In genomic region chr12:43436597-43436996, GRCh38 we compare ENCODE assay signal across 31 cellular contexts.
"Had no signal": no experiment of that assay in that cellular context is flagged by ENCODE, and none has a peak within 500 bp of the region (broad histone marks: within the 10 kb centered on the region; RNA-seq: fewer than 3 reads in every experiment).

No MANE protein-coding gene starts in this region.

- H3K36me3 ChIP-seq: ascending aorta had no signal

- H3K4me3 Mint-ChIP-seq: activated B cell treated with CpG ODN at 0.5 μM for 24 hours; activated CD4-positive, alpha-beta T cell treated with anti-CD3 and anti-CD28 coated beads, Interleukin-2, amount 10 ng/mL, durations not matched to agents 24 days and 14 days; activated naive CD8-positive, alpha-beta T cell treated with anti-CD3 and anti-CD28 coated beads, Interleukin-2, amount 50 U/mL, for 24 hours; activated T-cell treated with anti-CD3 and anti-CD28 coated beads, Interleukin-2, amount 50 U/mL, for 4 hours; T-cell had no signal

- H3K27me3 Mint-ChIP-seq: activated B cell treated with CpG ODN at 0.5 μM for 24 hours; activated CD4-positive, alpha-beta T cell treated with anti-CD3 and anti-CD28 coated beads, Interleukin-2, amount 10 ng/mL, durations not matched to agents 24 days and 14 days; activated naive CD8-positive, alpha-beta T cell treated with anti-CD3 and anti-CD28 coated beads, Interleukin-2, amount 50 U/mL, for 24 hours had no signal

- FAIRE-seq: bronchial epithelial cell, RCC 7860, TTC549 had no signal

- H3K27ac Mint-ChIP-seq: activated B cell treated with CpG ODN at 0.5 μM for 24 hours; activated CD4-positive, alpha-beta T cell treated with anti-CD3 and anti-CD28 coated beads, Interleukin-2, amount 10 ng/mL, durations not matched to agents 24 days and 14 days; activated naive CD4-positive, alpha-beta T cell treated with anti-CD3 and anti-CD28 coated beads, Interleukin-2, amount 50 U/mL, for 72 hours; activated naive CD8-positive, alpha-beta T cell treated with anti-CD3 and anti-CD28 coated beads, Interleukin-2, amount 50 U/mL, for 24 hours; T-cell had no signal

- H3K4me3 ChIP-seq: ascending aorta, body of pancreas, coronary artery had no signal

- H3K9me3 ChIP-seq: ascending aorta, body of pancreas had no signal

- H3K4me1 Mint-ChIP-seq: activated B cell treated with CpG ODN at 0.5 μM for 24 hours; activated CD4-positive, alpha-beta T cell treated with anti-CD3 and anti-CD28 coated beads, Interleukin-2, amount 10 ng/mL, durations not matched to agents 24 days and 14 days; activated naive CD8-positive, alpha-beta T cell treated with anti-CD3 and anti-CD28 coated beads, Interleukin-2, amount 50 U/mL, for 24 hours; T-cell had no signal

- H3K36me3 Mint-ChIP-seq: activated naive CD4-positive, alpha-beta T cell treated with anti-CD3 and anti-CD28 coated beads, Interleukin-2, amount 50 U/mL, for 72 hours; T-cell had no signal

- ATAC-seq: activated naive CD4-positive, alpha-beta T cell treated with anti-CD3 and anti-CD28 coated beads, Interleukin-2, amount 50 U/mL, for 72 hours; activated naive CD8-positive, alpha-beta T cell treated with anti-CD3 and anti-CD28 coated beads, Interleukin-2, amount 50 U/mL, for 24 hours; activated T-cell treated with anti-CD3 and anti-CD28 coated beads, Interleukin-2, amount 50 U/mL, for 4 hours; body of pancreas; PC-3; T-cell had no signal

- H3K27me3 ChIP-seq: ascending aorta, body of pancreas had no signal

- H3K4me1 ChIP-seq: ascending aorta, body of pancreas had no signal

- H3K27ac ChIP-seq: ascending aorta, body of pancreas, coronary artery had no signal

- DNase-seq: activated B cell treated with CpG ODN at 0.5 μM for 24 hours; activated CD4-positive, alpha-beta T cell treated with anti-CD3 and anti-CD28 coated beads for 1 hour; activated CD4-positive, alpha-beta T cell treated with anti-CD3 and anti-CD28 coated beads, Interleukin-2, amount 10 ng/mL, durations not matched to agents 24 days and 14 days; activated CD4-positive, alpha-beta T cell treated with anti-CD3 and anti-CD28 coated beads, Interleukin-2, amount 50 U/mL, for 48 hours; activated CD8-positive, alpha-beta memory T cell treated with anti-CD3 and anti-CD28 coated beads for 24 hours; activated effector memory CD4-positive, alpha-beta T cell treated with anti-CD3 and anti-CD28 coated beads, Interleukin-2, amount 50 U/mL, for 16 hours; activated naive CD4-positive, alpha-beta T cell treated with Interleukin-2 at 50 U/mL for 16 hours; activated naive CD8-positive, alpha-beta T cell treated with anti-CD3 and anti-CD28 coated beads, Interleukin-2, amount 50 U/mL, for 24 hours; activated T-cell treated with anti-CD3 and anti-CD28 coated beads, Interleukin-2, amount 50 U/mL, for 4 hours; amniotic stem cell; body of pancreas; central memory CD4-positive, alpha-beta T cell; KG1; NCI-H1048; NCI-H1436; NCI-H1694 treated with DMSO at 0.1 percent for 48 hours; NCI-H2029 treated with DMSO at 0.1 percent for 48 hours; NCI-H2171; NCI-H510A treated with DMSO at 0.1 percent for 48 hours; NCI-H774; PC-3; SHP77 treated with DMSO at 0.1 percent for 48 hours; T-cell; T-helper 2 cell; T1000 had no signal

- H3K9me3 Mint-ChIP-seq: activated B cell treated with CpG ODN at 0.5 μM for 24 hours; activated CD4-positive, alpha-beta T cell treated with anti-CD3 and anti-CD28 coated beads, Interleukin-2, amount 10 ng/mL, durations not matched to agents 24 days and 14 days; activated naive CD4-positive, alpha-beta T cell treated with anti-CD3 and anti-CD28 coated beads, Interleukin-2, amount 50 U/mL, for 72 hours; activated naive CD8-positive, alpha-beta T cell treated with anti-CD3 and anti-CD28 coated beads, Interleukin-2, amount 50 U/mL, for 24 hours; activated T-cell treated with anti-CD3 and anti-CD28 coated beads, Interleukin-2, amount 50 U/mL, for 4 hours; T-cell had no signal
